ENCODE assay signal across 8 cellular contexts in genomic region chr9:35618325-35618727, GRCh38. TPM values are rescaled to one million over a fixed set of nuclear protein-coding genes. Genes with fewer than 3 reads are reported as not detected.
DNase-seq lines count a peak whose midpoint lies in the region; ATAC-seq and TF ChIP-seq lines count a peak whose summit lies in the region.

CD72 (minus strand) TSS chr9:35618413; CDS start chr9:35618303, 110 bp downstream.

- DNase-seq in DND-41 (no peak), NAMALWA (ENCODE audit: low spot score) (peak; percentile 88), endodermal cell (no peak), SHP77 treated with DMSO at 0.1 percent for 48 hours (lab: John Stamatoyannopoulos, UW) (no peak), hepatic stellate cell (ENCODE audit: low spot score) (no peak)
- no peak for DNase-seq in activated CD4-positive, alpha-beta T cell treated with anti-CD3 and anti-CD28 coated beads, Interleukin-2, amount 50 U/mL, for 1 hour

- no peak for ATAC-seq in DND-41 (ENCODE audit: insufficient read depth, low read depth)
- no peak for ATAC-seq in HG02973 (IDR thresholded peaks at IDR 0.05; ENCODE audit: unreplicated experiment)

- 85 to 88% methylated on average over 7 of the region's 7 CpGs for WGBS in endodermal cell (ENCODE audit: insufficient coverage in 1 of 2, insufficient read length in 1 of 2), 2 experiments

- no peak for TF ChIP-seq CTCF in DND-41 (IDR thresholded peaks at IDR 0.05; ENCODE audit: borderline replicate concordance, extremely low read depth, low read length, poor library complexity, severe bottlenecking)
- TF ChIP-seq CTCF in endodermal cell (conservative IDR thresholded peaks at IDR 0.05), result no peak
- TF ChIP-seq CTCF in neutrophil (IDR thresholded peaks at IDR 0.05), result no peak

- H3K9me3 ChIP-seq in DND-41 (ENCODE audit: insufficient read depth, low read length, severe bottlenecking) (no peaks in the 10 kb centered on the region), endodermal cell (ENCODE audit: control insufficient read depth, low read length) (no peaks in the 10 kb centered on the region), neutrophil (no peaks in the 10 kb centered on the region)

- H3K27ac Mint-ChIP-seq in endodermal cell, result no peak within 1 kb of the TSS

- H3K79me2 ChIP-seq in DND-41 (ENCODE audit: insufficient read depth, low read length), result peaks cover 19% of the 10 kb centered on the region

- H2AFZ ChIP-seq in DND-41 (ENCODE audit: low read depth, low read length), result peak within 1 kb of the TSS; percentile 29; the same call in 1 of the 2 replicates

- peaks cover 12% of the 10 kb centered on the region for H3K4me1 Mint-ChIP-seq in endodermal cell

- peak within 1 kb of the TSS; percentile 70 for H3K9ac ChIP-seq in DND-41 (ENCODE audit: low read depth, low read length)
- H3K9ac ChIP-seq in endodermal cell (ENCODE audit: extremely low read depth, low read length, poor library complexity, severe bottlenecking), result no peak within 1 kb of the TSS

- peak within 1 kb of the TSS; percentile 58 for H3K4me3 Mint-ChIP-seq in endodermal cell

- H3K27me3 ChIP-seq in DND-41 (ENCODE audit: insufficient read depth, low read length, poor library complexity) (no peaks in the 10 kb centered on the region), endodermal cell (ENCODE audit: control insufficient read depth, insufficient read depth, low read length, poor library complexity, severe bottlenecking) (peaks cover 43% of the 10 kb centered on the region), neutrophil (peaks cover 33% of the 10 kb centered on the region)

- no peaks in the 10 kb centered on the region for H4K20me1 ChIP-seq in DND-41 (ENCODE audit: insufficient read depth, low read length)

- no peaks in the 10 kb centered on the region for H3K36me3 Mint-ChIP-seq in endodermal cell (ENCODE audit: low read depth)

- H3K4me1 ChIP-seq in DND-41 (ENCODE audit: insufficient read depth, low read length) (peaks cover 78% of the 10 kb centered on the region), endodermal cell (ENCODE audit: control insufficient read depth, insufficient read depth, low read length) (no peaks in the 10 kb centered on the region), neutrophil (ENCODE audit: control insufficient read depth in 1 of 2, insufficient read depth in 1 of 2, low read depth in 1 of 2, low read length in 1 of 2) (peaks cover 9 to 12% of the 10 kb centered on the region in 2 experiments)

- no peaks in the 10 kb centered on the region for H3K9me3 Mint-ChIP-seq in endodermal cell

- peaks cover 5% of the 10 kb centered on the region; the same call in 1 of the 2 replicates for H3K36me3 ChIP-seq in DND-41 (ENCODE audit: insufficient read depth, low read length)
- H3K36me3 ChIP-seq in endodermal cell (ENCODE audit: control insufficient read depth, insufficient read depth, low read length), result no peaks in the 10 kb centered on the region
- no peaks in the 10 kb centered on the region for H3K36me3 ChIP-seq in neutrophil

- H3K27me3 Mint-ChIP-seq in endodermal cell (ENCODE audit: insufficient read depth), result peaks cover 60% of the 10 kb centered on the region

- H3K27ac ChIP-seq in DND-41 (ENCODE audit: low read length) (peak within 1 kb of the TSS; percentile 99), endodermal cell (ENCODE audit: low read depth, low read length) (no peak within 1 kb of the TSS), neutrophil (no peak within 1 kb of the TSS)

- H3K4me3 ChIP-seq in DND-41 (ENCODE audit: low read depth in 1 of 2, low read length in 2 of 2), result peak within 1 kb of the TSS in 1 of 2 experiments; percentile 54; a peak in 2 of 4 replicates
- H3K4me3 ChIP-seq in endodermal cell (ENCODE audit: low read length), result peak within 1 kb of the TSS; percentile 68
- peak within 1 kb of the TSS; percentile 46 to 63 for H3K4me3 ChIP-seq in neutrophil (ENCODE audit: low read depth in 1 of 2, low read length in 1 of 2)

- H3K4me2 ChIP-seq in DND-41 (ENCODE audit: insufficient read depth, low read length), result peak within 1 kb of the TSS; percentile 71

RNA-seq across cellular contexts. Expression of gene CD72, which starts in this region (rescaled TPM):
- 1 to 10 TPM; 2.4 to 6.9 TPM for total RNA-seq in endodermal cell
- polyA plus RNA-seq in endodermal cell (2013, experiment 1 of 2), result 6.3 TPM
- 5.0 TPM for polyA plus RNA-seq in endodermal cell (2013, experiment 2 of 2)
